In the genomic region with DNA sequence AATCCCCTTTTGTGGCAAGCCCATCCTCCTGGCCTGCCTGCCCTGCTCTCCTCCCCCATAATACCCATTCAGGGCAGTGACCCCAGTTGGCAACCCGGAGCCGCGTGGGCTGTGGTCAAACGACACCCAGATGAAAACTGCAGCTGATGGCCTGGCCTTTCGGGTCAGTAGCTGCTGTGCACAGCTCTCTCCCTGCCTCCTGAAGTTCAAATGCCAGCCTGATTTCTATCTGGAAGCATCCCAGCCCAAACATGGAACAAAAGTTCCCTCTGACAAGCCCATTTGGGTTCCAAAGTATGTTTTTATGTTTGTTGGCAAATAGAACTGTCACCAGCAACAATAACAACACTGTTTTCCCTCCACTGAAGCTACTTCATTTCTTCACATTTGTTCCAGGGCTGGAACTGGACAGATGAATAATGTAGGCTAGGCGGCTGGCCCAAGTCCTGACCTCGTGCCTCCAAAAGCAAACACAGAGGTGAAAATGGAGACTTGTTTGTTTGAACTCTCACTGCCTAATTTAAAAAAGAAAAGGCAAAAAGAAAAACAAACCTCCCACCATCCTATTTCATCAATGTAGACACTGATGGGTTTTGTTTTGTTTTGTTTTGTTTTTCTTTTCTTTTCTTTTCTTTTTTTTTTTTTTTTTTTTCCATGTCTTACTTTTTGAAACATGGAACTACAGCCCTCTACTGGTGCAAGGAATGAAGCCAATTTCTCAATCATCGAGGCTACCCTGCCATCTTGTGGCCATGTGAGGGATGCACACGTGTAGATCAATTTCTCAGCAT, we compare ENCODE assay signal across 8 cellular contexts.
DNase-seq lines count a peak whose midpoint lies in the region; ATAC-seq, FAIRE-seq and TF ChIP-seq lines count a peak whose summit lies in the region.

No MANE protein-coding gene starts in this region.

- intact Hi-C loops in HCT116 (cut with micrococcal nuclease) = loop anchor here (1.0 to 10.0 kb wide), 6 partner anchors 224 to 928 kb away; no protein-coding TSS in a partner anchor
- intact Hi-C loops in activated naive CD4-positive, alpha-beta T cell treated with anti-CD3 and anti-CD28 coated beads for 36 hours (cut with micrococcal nuclease) = loop anchor here (1.0 to 10.0 kb wide), 10 partner anchors 27 to 1808 kb away; no protein-coding TSS in a partner anchor
- intact Hi-C loops in pancreas (cut with DNase I) = loop anchor here in 1 of 3 donors (10.0 kb wide), 1 partner anchor 568 kb away; no protein-coding TSS in a partner anchor
- intact Hi-C loops in tibial artery (cut with DNase I; ENCODE audit: low total_unique reads) = loop anchor here (5.0 to 10.0 kb wide), 2 partner anchors 218 to 925 kb away; partner anchors contain the start of gene ZBTB18

- peak; percentile 67 for ATAC-seq in HCT116
- peak; percentile 91 to 99 (median 98) for ATAC-seq in pancreas

- CTCF ChIA-PET in HCT116 (lab: Charles Lee) = interaction anchor here (1.1 to 2.2 kb wide), 4 partner anchors 11 to 929 kb away, joined by 3 to 10 read pairs (median 6); no protein-coding TSS in a partner anchor
- CTCF ChIA-PET in activated naive CD4-positive, alpha-beta T cell treated with anti-CD3 and anti-CD28 coated beads for 36 hours (lab: Charles Lee) = interaction anchor here (0.7 to 3.1 kb wide), 9 partner anchors 11 to 929 kb away, joined by 3 to 13 read pairs (median 3); no protein-coding TSS in a partner anchor

- no peak overlapping the region for H3K9ac ChIP-seq in HCT116 (ENCODE audit: low read length)

- peak; percentile 100 for TF ChIP-seq RAD21 in HCT116 (IDR thresholded peaks at IDR 0.05; ENCODE audit: low read depth)

- H3K4me1 Mint-ChIP-seq in activated naive CD4-positive, alpha-beta T cell treated with anti-CD3 and anti-CD28 coated beads for 36 hours (ENCODE audit: low read depth) = no peaks in the 10 kb centered on the region

- H3K27ac ChIP-seq in HCT116 (ENCODE audit: low read depth, low read length) (no peak overlapping the region), pancreas (peak overlapping the region in 1 of 4 donors; percentile 25), tibial artery (peak overlapping the region; percentile 64 to 78)

- no peak overlapping the region for H3K4me3 Mint-ChIP-seq in activated naive CD4-positive, alpha-beta T cell treated with anti-CD3 and anti-CD28 coated beads for 36 hours

- H3K9me2 ChIP-seq in HCT116 (ENCODE audit: insufficient read depth) = no peaks in the 10 kb centered on the region

- peaks cover 9% of the 10 kb centered on the region for H3K9me3 Mint-ChIP-seq in activated naive CD4-positive, alpha-beta T cell treated with anti-CD3 and anti-CD28 coated beads for 36 hours

- H3K36me3 ChIP-seq in HCT116 (ENCODE audit: control insufficient read depth in 1 of 2, insufficient read depth in 2 of 2, low read length in 2 of 2) (no peaks in the 10 kb centered on the region), pancreas (no peaks in the 10 kb centered on the region), tibial artery (no peaks in the 10 kb centered on the region)

- BruUV-seq in HCT116 (replicated peaks; lab: Mats Ljungman, UMichigan) = no TSS peak

- peak; percentile 53 for FAIRE-seq in pancreas (lab: Jason Lieb, UNC)

- H3K79me2 ChIP-seq in HCT116 (ENCODE audit: insufficient read depth, low read length) = no peaks in the 10 kb centered on the region

- RAD21 ChIA-PET in HCT116 (lab: Charles Lee; ENCODE audit: low non-redundant PET in 1 of 2, low total read pairs in 2 of 2, uncharacterized antibody in 2 of 2, unreplicated experiment in 2 of 2) = no interaction called here

- H3K4me3 ChIP-seq in HCT116 (replicated peaks in 1 of 2; ENCODE audit: low read depth in 1 of 2, low read length in 2 of 2) = no peak overlapping the region
- no peak overlapping the region for H3K4me3 ChIP-seq in pancreas
- no peak overlapping the region for H3K4me3 ChIP-seq in tibial artery

- H3K27me3 Mint-ChIP-seq in activated naive CD4-positive, alpha-beta T cell treated with anti-CD3 and anti-CD28 coated beads for 36 hours (ENCODE audit: low read depth) = no peaks in the 10 kb centered on the region

- H3K4me1 ChIP-seq in HCT116 (ENCODE audit: control insufficient read depth in 1 of 2, insufficient read depth in 2 of 2, low read length in 2 of 2) = peaks cover 9 to 15% of the 10 kb centered on the region in 2 experiments; a peak in 3 of 4 replicates
- no peaks in the 10 kb centered on the region for H3K4me1 ChIP-seq in pancreas
- H3K4me1 ChIP-seq in tibial artery = peaks cover 0 to 23% (median 11%) of the 10 kb centered on the region in 4 donors

- POLR2A ChIA-PET in HCT116 (lab: Charles Lee) = no interaction called here

- no peak for TF ChIP-seq POLR2A in HCT116 (IDR thresholded peaks at IDR 0.05; ENCODE audit: borderline replicate concordance, extremely low read depth, insufficient read depth, insufficient read length)

- no peaks in the 10 kb centered on the region for H3K36me3 Mint-ChIP-seq in activated naive CD4-positive, alpha-beta T cell treated with anti-CD3 and anti-CD28 coated beads for 36 hours (ENCODE audit: low read depth)

- H3K9me3 ChIP-seq in HCT116 (ENCODE audit: control insufficient read depth in 1 of 2, insufficient read depth in 1 of 2, low read depth in 1 of 2, low read length in 2 of 2) (no peaks in the 10 kb centered on the region), pancreas (no peaks in the 10 kb centered on the region), tibial artery (peaks cover 0 to 9% (median 0%) of the 10 kb centered on the region in 3 donors)

- H3K27ac Mint-ChIP-seq in activated naive CD4-positive, alpha-beta T cell treated with anti-CD3 and anti-CD28 coated beads for 36 hours = no peak overlapping the region

- DNase-seq in EH (ENCODE audit: low read depth) = peak; percentile 87
- DNase-seq in HCT116 (ENCODE audit: low read depth, low spot score) = peak; percentile 81
- peak; percentile 56 for DNase-seq in NCI-H1048 (lab: John Stamatoyannopoulos, UW)
- DNase-seq in SK-N-DZ (ENCODE audit: low spot score) = peak; percentile 83
- DNase-seq in activated naive CD4-positive, alpha-beta T cell treated with anti-CD3 and anti-CD28 coated beads for 36 hours = peak; percentile 84
- DNase-seq in germinal center (ENCODE audit: low spot score) = peak; percentile 66
- peak in 5 of 6 donors; percentile 38 to 79 (median 56) for DNase-seq in pancreas
- DNase-seq in tibial artery = peak; percentile 60 to 84

- WGBS in pancreas, 2 donors = 55% methylated on average over 9 of the region's 9 CpGs

- TF ChIP-seq CTCF in HCT116 (IDR thresholded peaks at IDR 0.05 in 2 of 3, conservative IDR thresholded peaks at IDR 0.05 in 1 of 3; ENCODE audit: borderline replicate concordance in 1 of 3, insufficient read depth in 1 of 3, low read depth in 2 of 3, low read length in 2 of 3) (peak; percentile 87 to 100 (median 99)), pancreas (IDR thresholded peaks at IDR 0.05) (peak; percentile 71 to 89 (median 75)), tibial artery (IDR thresholded peaks at IDR 0.05) (peak; percentile 89 to 97)

- H2AFZ ChIP-seq in HCT116 (ENCODE audit: low read depth, low read length, poor library complexity, severe bottlenecking) = peak overlapping the region; percentile 70

- no peaks in the 10 kb centered on the region for H4K20me1 ChIP-seq in HCT116 (ENCODE audit: insufficient read depth)

- H3K27me3 ChIP-seq in HCT116 (ENCODE audit: insufficient read depth, low read length) (no peaks in the 10 kb centered on the region), pancreas (no peaks in the 10 kb centered on the region), tibial artery (no peaks in the 10 kb centered on the region)

- H3K4me2 ChIP-seq in HCT116 (ENCODE audit: low read length) = no peak overlapping the region

TF ChIP-seq in HCT116, 20 proteins besides CTCF, POLR2A, EP300 and RAD21 (continues in another document):
- TF ChIP-seq CBX3 (IDR thresholded peaks at IDR 0.05; ENCODE audit: low read depth) (peak; percentile 63; the same call in 1 of the 2 replicates), CEBPB (IDR thresholded peaks at IDR 0.05; ENCODE audit: low read depth) (no peak), POLR2AphosphoS5 (IDR thresholded peaks at IDR 0.05; ENCODE audit: low read depth, low read length) (no peak), EGR1 (IDR thresholded peaks at IDR 0.05; ENCODE audit: low read depth) (no peak), ZFX (IDR thresholded peaks at IDR 0.05) (no peak), REST (IDR thresholded peaks at IDR 0.05; ENCODE audit: low read depth) (no peak), SRF (IDR thresholded peaks at IDR 0.05; ENCODE audit: low read depth) (no peak), TCF7L2 (IDR thresholded peaks at IDR 0.05; ENCODE audit: borderline replicate concordance, extremely low read depth, insufficient read depth, insufficient read length) (no peak), ELF1 (IDR thresholded peaks at IDR 0.05; ENCODE audit: borderline replicate concordance, low read depth) (no peak), EZH2 (IDR thresholded peaks at IDR 0.05) (no peak), FOSL1 (IDR thresholded peaks at IDR 0.05; ENCODE audit: low read depth) (no peak)
- TF ChIP-seq, protein P1, sequence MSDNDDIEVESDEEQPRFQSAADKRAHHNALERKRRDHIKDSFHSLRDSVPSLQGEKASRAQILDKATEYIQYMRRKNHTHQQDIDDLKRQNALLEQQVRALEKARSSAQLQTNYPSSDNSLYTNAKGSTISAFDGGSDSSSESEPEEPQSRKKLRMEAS (IDR thresholded peaks at IDR 0.05) = peak; percentile 62; the same call in 1 of the 2 replicates
